8 cellular contexts compared by ENCODE assay signal in the genomic region with DNA sequence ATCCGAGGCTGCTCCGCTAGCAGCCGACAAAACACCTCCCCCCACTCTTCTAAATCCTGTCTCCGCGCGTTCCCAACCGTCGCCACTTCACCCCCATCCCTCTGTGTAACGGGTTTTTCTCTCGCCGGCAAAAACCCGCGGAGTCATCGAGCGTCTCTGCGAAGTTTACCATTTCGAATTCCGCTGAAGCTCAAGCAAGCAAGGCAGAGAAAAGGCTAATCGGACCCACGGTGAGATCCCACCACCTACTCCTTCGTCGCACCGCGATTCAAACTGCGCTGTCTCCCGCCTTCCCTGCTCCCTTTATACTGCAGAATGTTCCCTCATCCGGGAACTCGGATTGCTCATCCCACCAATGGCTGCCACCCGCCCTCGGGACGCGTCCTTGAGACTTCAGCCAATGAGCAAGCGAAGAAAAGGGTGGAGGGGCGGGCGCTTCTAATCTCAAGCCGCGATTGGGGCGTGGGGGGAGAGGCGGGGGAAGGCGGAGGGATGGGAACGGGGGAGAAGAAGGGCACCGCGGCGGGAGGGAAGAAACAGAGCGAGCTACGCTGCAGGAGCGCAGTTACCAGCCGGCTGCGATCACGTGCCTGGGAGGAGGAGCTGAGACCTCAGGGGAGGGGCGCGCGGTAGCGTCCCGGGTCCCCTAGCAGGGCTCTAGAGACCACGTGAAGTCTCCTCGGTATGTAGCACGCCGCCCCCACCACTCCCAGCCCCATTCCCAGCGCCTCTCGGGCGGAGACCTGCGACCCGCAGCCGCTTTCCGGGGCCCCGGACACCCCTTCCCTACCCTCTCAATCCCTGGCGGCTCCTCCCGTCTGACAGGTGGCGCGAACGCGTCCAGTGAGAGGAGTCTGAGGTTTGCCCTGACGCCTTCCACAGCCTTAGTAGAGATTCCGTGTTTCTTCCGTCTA.
A peak's percentile ranks its signal among the peaks of the same experiment; 100 is the strongest.
DNase-seq lines count a peak whose midpoint lies in the region; ATAC-seq and TF ChIP-seq lines count a peak whose summit lies in the region.

A gene (minus strand): TSS at position 277 of the 914 bp plus-strand sequence. CDS start 105 bp downstream, at position 172.

- ATAC-seq in HG03378 (IDR thresholded peaks at IDR 0.05; ENCODE audit: unreplicated experiment), result peak; percentile 58
- ATAC-seq in activated CD4-positive, CD25-positive, alpha-beta regulatory T cell treated with anti-CD3 and anti-CD28 coated beads, Interleukin-2, amount 50 U/mL, for 24 hours, result peak; percentile 73 to 75

- peak; percentile 99 for TF ChIP-seq POLR2A in GM19099 (IDR thresholded peaks at IDR 0.05; ENCODE audit: extremely low read depth, insufficient read length, low read depth)

- DNase-seq in AML-193 (lab: John Stamatoyannopoulos, UW) (peak; percentile 95 to 100), NCI-H446 treated with DMSO at 0.1 percent for 48 hours (lab: John Stamatoyannopoulos, UW) (peak; percentile 98), cerebellar nuclear complex (lab: John Stamatoyannopoulos, UW) (peak; percentile 94 to 96), islet precursor cell (peak; percentile 100)
- peak; percentile 96 to 98 (median 97) for DNase-seq in stimulated activated CD4-positive, alpha-beta T cell treated with anti-CD3 and anti-CD28 coated beads, Interleukin-12 subunit alpha, Interleukin-12 subunit beta, amount 100 ng/mL, for 48 hours (ENCODE audit: low read depth in 2 of 3, low spot score in 1 of 3)

Comparison
In these comparisons a context has a peak if more than half of its experiments do, and no peak if none do; other contexts are left out.
1. Peak in every context shown above with its lines: DNase-seq and ATAC-seq.